21 cellular contexts compared by ENCODE assay signal in the genomic region with DNA sequence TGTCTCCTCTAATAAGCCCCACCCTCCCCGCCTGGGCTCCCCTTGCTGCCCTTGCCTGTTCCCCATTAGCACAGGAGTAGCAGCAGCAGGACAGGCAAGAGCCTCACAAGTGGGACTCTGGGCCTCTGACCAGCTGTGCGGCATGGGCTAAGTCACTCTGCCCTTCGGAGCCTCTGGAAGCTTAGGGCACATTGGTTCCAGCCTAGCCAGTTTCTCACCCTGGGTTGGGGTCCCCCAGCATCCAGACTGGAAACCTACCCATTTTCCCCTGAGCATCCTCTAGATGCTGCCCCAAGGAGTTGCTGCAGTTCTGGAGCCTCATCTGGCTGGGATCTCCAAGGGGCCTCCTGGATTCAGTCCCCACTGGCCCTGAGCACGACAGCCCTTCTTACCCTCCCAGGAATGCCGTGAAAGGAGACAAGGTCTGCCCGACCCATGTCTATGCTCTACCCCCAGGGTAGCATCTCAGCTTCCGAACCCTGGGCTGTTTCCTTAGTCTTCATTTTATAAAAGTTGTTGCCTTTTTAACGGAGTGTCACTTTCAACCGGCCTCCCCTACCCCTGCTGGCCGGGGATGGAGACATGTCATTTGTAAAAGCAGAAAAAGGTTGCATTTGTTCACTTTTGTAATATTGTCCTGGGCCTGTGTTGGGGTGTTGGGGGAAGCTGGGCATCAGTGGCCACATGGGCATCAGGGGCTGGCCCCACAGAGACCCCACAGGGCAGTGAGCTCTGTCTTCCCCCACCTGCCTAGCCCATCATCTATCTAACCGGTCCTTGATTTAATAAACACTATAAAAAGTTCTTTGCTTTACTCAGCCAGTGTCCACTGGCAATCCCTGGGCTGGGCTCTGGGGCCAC. TPM values are rescaled to one million over a fixed set of nuclear protein-coding genes. Genes with fewer than 3 reads are reported as not detected.
A peak's percentile ranks its signal among the peaks of the same experiment; 100 is the strongest.
DNase-seq lines count a peak whose midpoint lies in the region; ATAC-seq and TF ChIP-seq lines count a peak whose summit lies in the region.
"Had no signal": no experiment of that assay in that cellular context is flagged by ENCODE, and none has a peak within 500 bp of the region (broad histone marks: within the 10 kb centered on the region; RNA-seq: fewer than 3 reads in every experiment).

No MANE protein-coding gene starts in this region.

- H3K27me3 ChIP-seq in left ventricle myocardium inferior (ENCODE audit: low read depth) (no peaks in the 10 kb centered on the region), adipocyte (replicated peaks; ENCODE audit: control insufficient read depth, insufficient read depth, low read length) (no peaks in the 10 kb centered on the region), mucosa of stomach (ENCODE audit: control insufficient read depth, insufficient read depth, low read length) (no peaks in the 10 kb centered on the region), uterus (no peaks in the 10 kb centered on the region)
- H3K27me3 ChIP-seq: ascending aorta had no signal

- H3K9ac ChIP-seq in adipocyte (ENCODE audit: low read length), result peak overlapping the region; percentile 76
- peak overlapping the region; percentile 29 for H3K9ac ChIP-seq in mucosa of stomach (ENCODE audit: low read length)

- no peak overlapping the region for H3K4me3 ChIP-seq in left ventricle myocardium inferior
- H3K4me3 ChIP-seq in adipocyte (ENCODE audit: low read length), result no peak overlapping the region
- no peak overlapping the region for H3K4me3 ChIP-seq in mucosa of stomach (ENCODE audit: low read length)
- no peak overlapping the region for H3K4me3 ChIP-seq in uterus
- H3K4me3 ChIP-seq: ascending aorta, K562 had no signal

- TF ChIP-seq CTCF in left ventricle myocardium inferior (IDR thresholded peaks at IDR 0.05; ENCODE audit: borderline replicate concordance) (no peak), uterus (IDR thresholded peaks at IDR 0.05) (no peak)

- no peak for TF ChIP-seq POLR2A in uterus (IDR thresholded peaks at IDR 0.05)

- H3K27ac ChIP-seq in left ventricle myocardium inferior (replicated peaks) (peak overlapping the region; percentile 74), uterus (peak overlapping the region; percentile 52 to 75)

- ATAC-seq in Right ventricle myocardium inferior (no peak), HG03159 (IDR thresholded peaks at IDR 0.05; ENCODE audit: unreplicated experiment) (no peak), GM19035 (IDR thresholded peaks at IDR 0.05; ENCODE audit: unreplicated experiment) (no peak)

- H3K9me3 ChIP-seq in left ventricle myocardium inferior (replicated peaks), result no peaks in the 10 kb centered on the region
- no peaks in the 10 kb centered on the region for H3K9me3 ChIP-seq in adipocyte (ENCODE audit: control insufficient read depth, low read length)
- no peaks in the 10 kb centered on the region for H3K9me3 ChIP-seq in mucosa of stomach (ENCODE audit: control insufficient read depth, low read length)
- no peaks in the 10 kb centered on the region for H3K9me3 ChIP-seq in uterus
- H3K9me3 ChIP-seq: ascending aorta had no signal

- intact Hi-C loops in left ventricle myocardium inferior (cut with micrococcal nuclease), result no loop called here
- intact Hi-C loops in Right ventricle myocardium inferior (cut with DNase I), result no loop called here
- intact Hi-C loops in uterus (cut with DNase I; ENCODE audit: low total_unique reads), result loop anchor here (2.0 kb wide), 1 partner anchor 63 kb away; no protein-coding TSS in a partner anchor

- peaks cover 46% of the 10 kb centered on the region for H3K4me1 ChIP-seq in left ventricle myocardium inferior
- peaks cover 71% of the 10 kb centered on the region for H3K4me1 ChIP-seq in adipocyte (ENCODE audit: control insufficient read depth, insufficient read depth, low read length)
- peaks cover 98% of the 10 kb centered on the region for H3K4me1 ChIP-seq in mucosa of stomach (ENCODE audit: control insufficient read depth, insufficient read depth, low read length)
- H3K4me1 ChIP-seq in uterus, result no peaks in the 10 kb centered on the region

- H3K36me3 ChIP-seq in left ventricle myocardium inferior (peaks cover 19% of the 10 kb centered on the region), adipocyte (ENCODE audit: control insufficient read depth, insufficient read depth, low read length, severe bottlenecking) (peaks cover 52% of the 10 kb centered on the region), mucosa of stomach (ENCODE audit: control insufficient read depth, insufficient read depth, low read length) (peaks cover 5% of the 10 kb centered on the region), uterus (no peaks in the 10 kb centered on the region)

- DNase-seq in left ventricle myocardium inferior (no peak), Right ventricle myocardium inferior (ENCODE audit: missing footprints) (no peak), adipocyte (ENCODE audit: low read depth) (no peak), uterus (peak in 1 of 2 donors; percentile 13), NCI-H1694 (lab: John Stamatoyannopoulos, UW) (no peak)
- DNase-seq: activated CD4-positive, alpha-beta T cell treated with anti-CD3 and anti-CD28 coated beads, Interleukin-2, amount 50 U/mL, for 1 hour; activated naive CD4-positive, alpha-beta T cell treated with Interleukin-2 at 50 U/mL for 16 hours; activated T-cell treated with anti-CD3 and anti-CD28 coated beads for 4 hours; CD4-positive, CD25-positive, alpha-beta regulatory T cell; effector CD8-positive, alpha-beta T cell; GDM1; glutamatergic neuron; NCI-H146; SHP77; substantia nigra had no signal

RNA-seq across cellular contexts. Expression of gene TSKU, which starts 14.4 kb away (rescaled TPM):
- total RNA-seq in left ventricle myocardium inferior (12.1 TPM), Right ventricle myocardium inferior (16.2 TPM), uterus (100 to 1,000 TPM in 1 of 4 donors, 10 to 100 TPM in 3; 19.4 to 108 (median 27.4) TPM)
- total RNA-seq: CD4-positive, CD25-positive, alpha-beta regulatory T cell; mononuclear cell had no signal
